ENCODE assay signal across 9 cellular contexts in genomic region chr11:67644042-67644441, GRCh38. TPM values are rescaled to one million over a fixed set of nuclear protein-coding genes. Genes with fewer than 3 reads are reported as not detected.
A peak's percentile ranks its signal among the peaks of the same experiment; 100 is the strongest.
DNase-seq lines count a peak whose midpoint lies in the region; ATAC-seq, FAIRE-seq and TF ChIP-seq lines count a peak whose summit lies in the region.
"Had no signal": no experiment of that assay in that cellular context is flagged by ENCODE, and none has a peak within 500 bp of the region (broad histone marks: within the 10 kb centered on the region; RNA-seq: fewer than 3 reads in every experiment).

No MANE protein-coding gene starts in this region.

- peaks cover 0 to 58% of the 10 kb centered on the region in 2 experiments; a peak in 3 of 5 replicates for H3K4me1 ChIP-seq in K562 (replicated peaks in 1 of 2; ENCODE audit: control insufficient read depth in 2 of 2, insufficient read depth in 2 of 2, low read length in 2 of 2)
- no peaks in the 10 kb centered on the region for H3K4me1 ChIP-seq in lower lobe of right lung

- no peak overlapping the region for H3K4me3 Mint-ChIP-seq in activated T-cell treated with anti-CD3 and anti-CD28 coated beads, Interleukin-2, amount 50 U/mL, for 24 hours
- no peak overlapping the region for H3K4me3 Mint-ChIP-seq in progenitor cell of endocrine pancreas (ENCODE audit: low read depth)
- H3K4me3 Mint-ChIP-seq: memory B cell had no signal

- FAIRE-seq in K562 (lab: Jason Lieb, UNC): peak; percentile 82

- no peak overlapping the region for H3K9ac ChIP-seq in K562 (ENCODE audit: insufficient read depth in 1 of 2, low read depth in 2 of 2, low read length in 2 of 2)

- ATAC-seq in K562 (peak; percentile 59), HG02885 (IDR thresholded peaks at IDR 0.05; ENCODE audit: poor library complexity, unreplicated experiment) (no peak), lower lobe of right lung (no peak)

- H3K9me1 ChIP-seq in K562 (ENCODE audit: control insufficient read depth, insufficient read depth, low read length): no peaks in the 10 kb centered on the region

- no peak overlapping the region for H2AFZ ChIP-seq in K562 (ENCODE audit: low read depth, low read length)

- in situ Hi-C loops in K562 (cut with MboI): no loop called here

- H3K9me3 Mint-ChIP-seq in activated T-cell treated with anti-CD3 and anti-CD28 coated beads, Interleukin-2, amount 50 U/mL, for 24 hours: peaks cover 3% of the 10 kb centered on the region
- no peaks in the 10 kb centered on the region for H3K9me3 Mint-ChIP-seq in progenitor cell of endocrine pancreas (ENCODE audit: low read depth)
- H3K9me3 Mint-ChIP-seq: memory B cell had no signal

- H3K27ac Mint-ChIP-seq in activated T-cell treated with anti-CD3 and anti-CD28 coated beads, Interleukin-2, amount 50 U/mL, for 24 hours: no peak overlapping the region
- no peak overlapping the region for H3K27ac Mint-ChIP-seq in progenitor cell of endocrine pancreas
- H3K27ac Mint-ChIP-seq: memory B cell had no signal

- no peak for TF ChIP-seq POLR2A in K562 (conservative IDR thresholded peaks at IDR 0.05)

- no peak for TF ChIP-seq EP300 in K562 (IDR thresholded peaks at IDR 0.05; ENCODE audit: low read length)

- H3K4me3 ChIP-seq in K562 (no peak overlapping the region), lower lobe of right lung (no peak overlapping the region)

- intact Hi-C loops in K562 (cut with micrococcal nuclease): loop anchor here (5.0 to 10.0 kb wide), 2 partner anchors 67 to 161 kb away; no protein-coding TSS in a partner anchor
- intact Hi-C loops in posterior cingulate gyrus (cut with DNase I): no loop called here
- intact Hi-C loops in lower lobe of right lung (cut with DNase I): no loop called here

- peak; percentile 73 to 78 (median 76) for TF ChIP-seq CTCF in K562 (IDR thresholded peaks at IDR 0.05 in 2 of 3, conservative IDR thresholded peaks at IDR 0.05 in 1 of 3; ENCODE audit: insufficient read depth in 2 of 3, low read depth in 1 of 3, low read length in 3 of 3)
- peak; percentile 36 for TF ChIP-seq CTCF in progenitor cell of endocrine pancreas (IDR thresholded peaks at IDR 0.05; ENCODE audit: unreplicated experiment)
- TF ChIP-seq CTCF in lower lobe of right lung (IDR thresholded peaks at IDR 0.05): no peak

- H4K20me1 ChIP-seq in K562 (replicated peaks; ENCODE audit: control insufficient read depth, insufficient read depth, low read length): no peaks in the 10 kb centered on the region

- CTCF ChIA-PET in K562 (lab: Yijun Ruan, JAX; ENCODE audit: low intra/inter-chr PET ratio): interaction anchor here (0.6 to 0.7 kb wide), 2 partner anchors 13 to 14 kb away, joined by 3 read pairs; no protein-coding TSS in a partner anchor

- no peak overlapping the region for H3K4me2 ChIP-seq in K562 (ENCODE audit: insufficient read depth, low read length)

- H3K36me3 ChIP-seq in K562 (ENCODE audit: control insufficient read depth, insufficient read depth, low read length) (no peaks in the 10 kb centered on the region), lower lobe of right lung (no peaks in the 10 kb centered on the region)

- DNase-seq in activated T-cell treated with anti-CD3 and anti-CD28 coated beads, Interleukin-2, amount 50 U/mL, for 24 hours: peak; percentile 24
- DNase-seq in activated T-cell treated with anti-CD3 and anti-CD28 coated beads, Interleukin-2, amount 50 U/mL, for 48 hours: no peak
- peak; percentile 27 to 50 for DNase-seq in Kasumi-1 (lab: John Stamatoyannopoulos, UW)
- DNase-seq in K562 (ENCODE audit: extremely low read depth in 1 of 4, low spot score in 3 of 4): peak in 3 of 4 experiments; percentile 35 to 54 (median 52)
- DNase-seq in progenitor cell of endocrine pancreas (ENCODE audit: low spot score, unreplicated experiment): no peak
- DNase-seq in posterior cingulate gyrus: no peak
- DNase-seq in lower lobe of right lung: no peak

- TF ChIP-seq RAD21 in K562 (CRISPR knock-in tag; conservative IDR thresholded peaks at IDR 0.05 in 1 of 2, IDR thresholded peaks at IDR 0.05 in 1 of 2): peak; percentile 21 to 77; a peak in 3 of 4 replicates

- peaks cover 4% of the 10 kb centered on the region for H3K27me3 Mint-ChIP-seq in activated T-cell treated with anti-CD3 and anti-CD28 coated beads, Interleukin-2, amount 50 U/mL, for 24 hours
- H3K27me3 Mint-ChIP-seq in progenitor cell of endocrine pancreas: peaks cover 4% of the 10 kb centered on the region
- H3K27me3 Mint-ChIP-seq: memory B cell had no signal

- H3K27ac ChIP-seq in K562 (ENCODE audit: extremely low read depth, low read depth, low read length) (no peak overlapping the region), lower lobe of right lung (no peak overlapping the region)

- H3K36me3 Mint-ChIP-seq in activated T-cell treated with anti-CD3 and anti-CD28 coated beads, Interleukin-2, amount 50 U/mL, for 24 hours (ENCODE audit: low read depth): no peaks in the 10 kb centered on the region
- H3K36me3 Mint-ChIP-seq in progenitor cell of endocrine pancreas (ENCODE audit: insufficient read depth): no peaks in the 10 kb centered on the region
- H3K36me3 Mint-ChIP-seq: memory B cell had no signal

- BruUV-seq in K562 (replicated peaks; lab: Mats Ljungman, UMichigan): no TSS peak

- WGBS in K562 (ENCODE audit: insufficient coverage, low coverage, missing lambda C conversion rate): 13% methylated on average over 5 of the region's 5 CpGs

- POLR2A ChIA-PET in K562 (lab: Yijun Ruan, JAX): no interaction called here

- H3K9me3 ChIP-seq in K562 (replicated peaks; ENCODE audit: control insufficient read depth, insufficient read depth, low read depth, low read length): no peaks in the 10 kb centered on the region
- no peaks in the 10 kb centered on the region for H3K9me3 ChIP-seq in lower lobe of right lung

- peaks cover 34% of the 10 kb centered on the region for H3K4me1 Mint-ChIP-seq in activated T-cell treated with anti-CD3 and anti-CD28 coated beads, Interleukin-2, amount 50 U/mL, for 24 hours (ENCODE audit: low read depth)
- no peaks in the 10 kb centered on the region for H3K4me1 Mint-ChIP-seq in progenitor cell of endocrine pancreas (ENCODE audit: low read depth)

- H3K27me3 ChIP-seq in K562 (ENCODE audit: control insufficient read depth in 2 of 2, insufficient read depth in 2 of 2, low read length in 2 of 2): peaks cover 0 to 19% of the 10 kb centered on the region in 2 experiments; a peak in 3 of 5 replicates
- H3K27me3 ChIP-seq in lower lobe of right lung (ENCODE audit: low read depth): peaks cover 41% of the 10 kb centered on the region

- no peaks in the 10 kb centered on the region for H3K79me2 ChIP-seq in K562 (ENCODE audit: control insufficient read depth, insufficient read depth, low read length)

RNA-seq across cellular contexts. Expression of gene TBX10, which starts 4.5 kb away (rescaled TPM):
- total RNA-seq in K562 (2011; cell fraction: chromatin; rRNA removed; ENCODE audit: low replicate concordance): not detected in 2 replicates
- not detected in 2 replicates for total RNA-seq in K562 (2011; cell fraction: nucleolus; rRNA removed)
- not detected in 2 replicates for total RNA-seq in K562 (2011; cell fraction: nucleoplasm; rRNA removed)
- total RNA-seq in K562 (2014; rRNA removed): not detected in 2 replicates
- total RNA-seq in K562 (2014; rRNA removed; fragmentation: Illumina TruSeq; extraction: Trizol): not detected in 2 replicates
- total RNA-seq in K562 (2015; rRNA removed; fragmentation: Illumina TruSeq; extraction: Trizol): not detected in 2 replicates
- not detected in 2 replicates for total RNA-seq in K562 (2021)
- polyA plus RNA-seq in K562 (2011; rRNA removed): not detected in 2 replicates
- not detected in 2 replicates for polyA plus RNA-seq in K562 (2011; cell fraction: cytosol; rRNA removed)
- polyA plus RNA-seq in K562 (2011; cell fraction: nucleus; rRNA removed): not detected in 2 replicates
- polyA plus RNA-seq in K562 (2012): 0.14 and 0.18 TPM in 2 replicates
- not detected in 2 replicates for polyA plus RNA-seq in K562 (2014; fragmentation: Illumina TruSeq; extraction: Trizol)
- polyA plus RNA-seq in K562 (2014; fragmentation: Nextera tagmentation; extraction: Ambion mirVana): not detected
- not detected in 2 replicates for polyA plus RNA-seq in K562 (2014; rRNA removed)
- polyA minus RNA-seq in K562 (2011; rRNA and poly(A)+ RNA removed): not detected in 2 replicates
- not detected in 2 replicates for polyA minus RNA-seq in K562 (2011; cell fraction: cytosol; rRNA and poly(A)+ RNA removed)
- polyA minus RNA-seq in K562 (2011; cell fraction: nucleus; rRNA and poly(A)+ RNA removed): not detected in 2 replicates
- not detected in 2 replicates for total RNA-seq in progenitor cell of endocrine pancreas
- not detected for total RNA-seq in lower lobe of right lung

RNA-seq across cellular contexts. Expression of gene ACY3, which starts 6.5 kb away (rescaled TPM):
- not detected in 2 replicates for total RNA-seq in K562 (2011; cell fraction: chromatin; rRNA removed; ENCODE audit: low replicate concordance)
- not detected in 2 replicates for total RNA-seq in K562 (2011; cell fraction: nucleolus; rRNA removed)
- total RNA-seq in K562 (2011; cell fraction: nucleoplasm; rRNA removed): not detected in 2 replicates
- total RNA-seq in K562 (2014; rRNA removed) (not detected in 2 replicates), K562 (2014; rRNA removed; fragmentation: Illumina TruSeq; extraction: Trizol) (not detected in 2 replicates), K562 (2015; rRNA removed; fragmentation: Illumina TruSeq; extraction: Trizol) (not detected in 2 replicates), K562 (2021) (not detected in 2 replicates), progenitor cell of endocrine pancreas (3.0 and 3.4 TPM in 2 replicates), lower lobe of right lung (not detected)
- polyA plus RNA-seq in K562 (2011; rRNA removed) (not detected in 2 replicates), K562 (2014; fragmentation: Illumina TruSeq; extraction: Trizol) (not detected in 2 replicates), K562 (2014; fragmentation: Nextera tagmentation; extraction: Ambion mirVana) (not detected), K562 (2014; rRNA removed) (not detected in 2 replicates)
- polyA plus RNA-seq in K562 (2011; cell fraction: cytosol; rRNA removed): not detected in 2 replicates
- not detected in 2 replicates for polyA plus RNA-seq in K562 (2011; cell fraction: nucleus; rRNA removed)
- not detected in 2 replicates for polyA plus RNA-seq in K562 (2012)
- not detected in 2 replicates for polyA minus RNA-seq in K562 (2011; rRNA and poly(A)+ RNA removed)
- not detected in 2 replicates for polyA minus RNA-seq in K562 (2011; cell fraction: cytosol; rRNA and poly(A)+ RNA removed)
- not detected in 2 replicates for polyA minus RNA-seq in K562 (2011; cell fraction: nucleus; rRNA and poly(A)+ RNA removed)

RNA-seq across cellular contexts. Expression of gene NUDT8, which starts 14.3 kb away (rescaled TPM):
- total RNA-seq in K562 (2011; cell fraction: chromatin; rRNA removed; ENCODE audit: low replicate concordance): 2.8 and 15.1 TPM in 2 replicates
- total RNA-seq in K562 (2011; cell fraction: nucleolus; rRNA removed): 22.0 and 23.0 TPM in 2 replicates
- total RNA-seq in K562 (2011; cell fraction: nucleoplasm; rRNA removed): 9.8 and 13.5 TPM in 2 replicates
- total RNA-seq in K562 (2014; rRNA removed): 23.8 and 36.3 TPM in 2 replicates
- 1.5 and 2.0 TPM in 2 replicates for total RNA-seq in K562 (2014; rRNA removed; fragmentation: Illumina TruSeq; extraction: Trizol)
- 6.2 and 6.6 TPM in 2 replicates for total RNA-seq in K562 (2015; rRNA removed; fragmentation: Illumina TruSeq; extraction: Trizol)
- 26.7 and 27.8 TPM in 2 replicates for total RNA-seq in K562 (2021)
- 4.3 and 6.2 TPM in 2 replicates for polyA plus RNA-seq in K562 (2011; rRNA removed)
- polyA plus RNA-seq in K562 (2011; cell fraction: cytosol; rRNA removed): 11.0 and 34.8 TPM in 2 replicates
- polyA plus RNA-seq in K562 (2011; cell fraction: nucleus; rRNA removed): 27.2 and 46.8 TPM in 2 replicates
- polyA plus RNA-seq in K562 (2012): 20.9 and 25.8 TPM in 2 replicates
- 5.0 and 14.0 TPM in 2 replicates for polyA plus RNA-seq in K562 (2014; fragmentation: Illumina TruSeq; extraction: Trizol)
- under 1 TPM; 0.23 to 0.85 TPM for polyA plus RNA-seq in K562 (2014; fragmentation: Nextera tagmentation; extraction: Ambion mirVana)
- 21.7 and 27.2 TPM in 2 replicates for polyA plus RNA-seq in K562 (2014; rRNA removed)
- 0.72 and 1.2 TPM in 2 replicates for polyA minus RNA-seq in K562 (2011; rRNA and poly(A)+ RNA removed)
- polyA minus RNA-seq in K562 (2011; cell fraction: cytosol; rRNA and poly(A)+ RNA removed): 5.7 and 7.1 TPM in 2 replicates
- polyA minus RNA-seq in K562 (2011; cell fraction: nucleus; rRNA and poly(A)+ RNA removed): 11.9 and 15.1 TPM in 2 replicates
- 5.1 and 6.3 TPM in 2 replicates for total RNA-seq in progenitor cell of endocrine pancreas
- total RNA-seq in lower lobe of right lung: 8.8 TPM

RNA-seq across cellular contexts. Expression of gene ALDH3B2, which starts 30.4 kb away (rescaled TPM):
- total RNA-seq in K562 (2011; cell fraction: chromatin; rRNA removed; ENCODE audit: low replicate concordance): not detected in 2 replicates
- not detected in 2 replicates for total RNA-seq in K562 (2011; cell fraction: nucleolus; rRNA removed)
- total RNA-seq in K562 (2011; cell fraction: nucleoplasm; rRNA removed): not detected in 2 replicates
- total RNA-seq in K562 (2014; rRNA removed) (not detected in 2 replicates), K562 (2014; rRNA removed; fragmentation: Illumina TruSeq; extraction: Trizol) (not detected in 2 replicates), K562 (2015; rRNA removed; fragmentation: Illumina TruSeq; extraction: Trizol) (not detected in 2 replicates), K562 (2021) (not detected in 2 replicates), progenitor cell of endocrine pancreas (0.67 and 1.6 TPM in 2 replicates), lower lobe of right lung (0.65 TPM)
- polyA plus RNA-seq in K562 (2011; rRNA removed) (not detected in 2 replicates), K562 (2014; fragmentation: Illumina TruSeq; extraction: Trizol) (not detected in 2 replicates), K562 (2014; fragmentation: Nextera tagmentation; extraction: Ambion mirVana) (not detected), K562 (2014; rRNA removed) (not detected in 2 replicates)
- not detected in 2 replicates for polyA plus RNA-seq in K562 (2011; cell fraction: cytosol; rRNA removed)
- polyA plus RNA-seq in K562 (2011; cell fraction: nucleus; rRNA removed): not detected in 2 replicates
- polyA plus RNA-seq in K562 (2012): not detected in 2 replicates
- not detected in 2 replicates for polyA minus RNA-seq in K562 (2011; rRNA and poly(A)+ RNA removed)
- polyA minus RNA-seq in K562 (2011; cell fraction: cytosol; rRNA and poly(A)+ RNA removed): not detected in 2 replicates
- polyA minus RNA-seq in K562 (2011; cell fraction: nucleus; rRNA and poly(A)+ RNA removed): not detected in 2 replicates

RNA-seq across cellular contexts. Expression of gene NDUFV1, which starts 37.3 kb away (rescaled TPM):
- 348 and 937 TPM in 2 replicates for total RNA-seq in K562 (2011; cell fraction: chromatin; rRNA removed; ENCODE audit: low replicate concordance)
- 683 and 713 TPM in 2 replicates for total RNA-seq in K562 (2011; cell fraction: nucleolus; rRNA removed)
- total RNA-seq in K562 (2011; cell fraction: nucleoplasm; rRNA removed): 505 and 528 TPM in 2 replicates
- 408 and 468 TPM in 2 replicates for total RNA-seq in K562 (2014; rRNA removed)
- total RNA-seq in K562 (2014; rRNA removed; fragmentation: Illumina TruSeq; extraction: Trizol): 111 and 135 TPM in 2 replicates
- 242 and 251 TPM in 2 replicates for total RNA-seq in K562 (2015; rRNA removed; fragmentation: Illumina TruSeq; extraction: Trizol)
- 404 and 408 TPM in 2 replicates for total RNA-seq in K562 (2021)
- 172 and 261 TPM in 2 replicates for polyA plus RNA-seq in K562 (2011; rRNA removed)
- 251 and 329 TPM in 2 replicates for polyA plus RNA-seq in K562 (2011; cell fraction: cytosol; rRNA removed)
- 669 and 851 TPM in 2 replicates for polyA plus RNA-seq in K562 (2011; cell fraction: nucleus; rRNA removed)
- polyA plus RNA-seq in K562 (2012): 286 and 337 TPM in 2 replicates
- polyA plus RNA-seq in K562 (2014; fragmentation: Illumina TruSeq; extraction: Trizol): 209 and 273 TPM in 2 replicates
- 10 to 100 TPM; 10.8 to 32.9 TPM for polyA plus RNA-seq in K562 (2014; fragmentation: Nextera tagmentation; extraction: Ambion mirVana)
- polyA plus RNA-seq in K562 (2014; rRNA removed): 423 and 426 TPM in 2 replicates
- 81.2 and 91.3 TPM in 2 replicates for polyA minus RNA-seq in K562 (2011; rRNA and poly(A)+ RNA removed)
- 141 and 202 TPM in 2 replicates for polyA minus RNA-seq in K562 (2011; cell fraction: cytosol; rRNA and poly(A)+ RNA removed)
- 134 and 170 TPM in 2 replicates for polyA minus RNA-seq in K562 (2011; cell fraction: nucleus; rRNA and poly(A)+ RNA removed)
- total RNA-seq in progenitor cell of endocrine pancreas: 137 and 150 TPM in 2 replicates
- total RNA-seq in lower lobe of right lung: 143 TPM

Comparison
In these comparisons a context has a peak if more than half of its experiments do, and no peak if none do; other contexts are left out.
1. DNase-seq: peak in activated T-cell treated with anti-CD3 and anti-CD28 coated beads, Interleukin-2, amount 50 U/mL, for 24 hours (single experiment), Kasumi-1 (2 of 2) and K562 (3 of 4); none in activated T-cell treated with anti-CD3 and anti-CD28 coated beads, Interleukin-2, amount 50 U/mL, for 48 hours (0 of 2), progenitor cell of endocrine pancreas (single experiment), posterior cingulate gyrus (0 of 10) and lower lobe of right lung (single experiment).